14 cellular contexts compared by ENCODE assay signal in genomic region chr7:130393799-130394411, GRCh38. TPM values are rescaled to one million over a fixed set of nuclear protein-coding genes. Genes with fewer than 3 reads are reported as not detected.
DNase-seq lines count a peak whose midpoint lies in the region; ATAC-seq and TF ChIP-seq lines count a peak whose summit lies in the region.
"Had no signal": no experiment of that assay in that cellular context is flagged by ENCODE, and none has a peak within 500 bp of the region (broad histone marks: within the 10 kb centered on the region; RNA-seq: fewer than 3 reads in every experiment).

No MANE protein-coding gene starts in this region.

- peaks cover 0 to 72% (median 60%) of the 10 kb centered on the region in 5 donors for H3K4me1 ChIP-seq in subcutaneous abdominal adipose tissue (ENCODE audit: control insufficient read depth in 5 of 5, insufficient read depth in 5 of 5, low read length in 5 of 5)

- H3K9me3 Mint-ChIP-seq in activated T-cell treated with anti-CD3 and anti-CD28 coated beads, Interleukin-2, amount 50 U/mL, for 72 hours, result no peaks in the 10 kb centered on the region

- H3K27ac ChIP-seq in subcutaneous abdominal adipose tissue (ENCODE audit: low read depth, low read length), result peak overlapping the region; percentile 98

- H3K4me3 Mint-ChIP-seq in activated T-cell treated with anti-CD3 and anti-CD28 coated beads, Interleukin-2, amount 50 U/mL, for 72 hours, result peak overlapping the region; percentile 69 to 74
- H3K4me3 Mint-ChIP-seq in T-helper 17 cell, result peak overlapping the region; percentile 45

- peak overlapping the region in 1 of 5 donors; percentile 8 for H3K9ac ChIP-seq in subcutaneous abdominal adipose tissue (ENCODE audit: low read length in 5 of 5)

- no peak for TF ChIP-seq CTCF in fibroblast of villous mesenchyme (IDR thresholded peaks at IDR 0.05; ENCODE audit: insufficient read depth, low read depth, low read length)
- no peak for TF ChIP-seq CTCF in GM10266 (IDR thresholded peaks at IDR 0.05; ENCODE audit: control insufficient read depth, insufficient read depth, low read depth, missing control alignments)

- H3K36me3 Mint-ChIP-seq in activated T-cell treated with anti-CD3 and anti-CD28 coated beads, Interleukin-2, amount 50 U/mL, for 72 hours (ENCODE audit: insufficient read depth in 2 of 2), result peaks cover 0 to 3% of the 10 kb centered on the region in 2 donors
- H3K36me3 Mint-ChIP-seq in T-helper 17 cell (ENCODE audit: low read depth), result peaks cover 2% of the 10 kb centered on the region

- H3K27me3 Mint-ChIP-seq in activated T-cell treated with anti-CD3 and anti-CD28 coated beads, Interleukin-2, amount 50 U/mL, for 72 hours (ENCODE audit: low read depth), result no peaks in the 10 kb centered on the region
- no peaks in the 10 kb centered on the region for H3K27me3 Mint-ChIP-seq in T-helper 17 cell

- H3K4me1 Mint-ChIP-seq in activated T-cell treated with anti-CD3 and anti-CD28 coated beads, Interleukin-2, amount 50 U/mL, for 72 hours (ENCODE audit: low read depth), result peaks cover 25% of the 10 kb centered on the region
- H3K4me1 Mint-ChIP-seq in T-helper 17 cell, result peaks cover 17% of the 10 kb centered on the region

- H3K4me3 ChIP-seq in fibroblast of villous mesenchyme (ENCODE audit: low read depth, low read length) (no peak overlapping the region), subcutaneous abdominal adipose tissue (ENCODE audit: low read depth in 1 of 5, low read length in 5 of 5) (no peak overlapping the region)
- H3K4me3 ChIP-seq: left ventricle myocardium inferior had no signal

- peak overlapping the region; percentile 84 for H3K27ac Mint-ChIP-seq in activated T-cell treated with anti-CD3 and anti-CD28 coated beads, Interleukin-2, amount 50 U/mL, for 72 hours
- peak overlapping the region; percentile 68 for H3K27ac Mint-ChIP-seq in T-helper 17 cell

- H3K36me3 ChIP-seq in subcutaneous abdominal adipose tissue (ENCODE audit: control insufficient read depth in 5 of 5, insufficient read depth in 5 of 5, low read length in 5 of 5), result no peaks in the 10 kb centered on the region

- H3K27me3 ChIP-seq in subcutaneous abdominal adipose tissue (ENCODE audit: control insufficient read depth in 5 of 5, insufficient read depth in 4 of 5, low read length in 5 of 5), result no peaks in the 10 kb centered on the region

- DNase-seq in activated T-cell treated with anti-CD3 and anti-CD28 coated beads, Interleukin-2, amount 50 U/mL, for 72 hours, result no peak
- DNase-seq in activated T-cell treated with anti-CD3 and anti-CD28 coated beads, Interleukin-2, amount 50 U/mL, for 1 hour, result no peak
- DNase-seq in T-helper 17 cell (no peak), fibroblast of villous mesenchyme (ENCODE audit: low read depth) (peak; percentile 47), GM10266 (ENCODE audit: extremely low spot score) (no peak), SW 1271 (lab: John Stamatoyannopoulos, UW) (no peak)
- DNase-seq: AML-193, head of caudate nucleus, left ventricle myocardium inferior, NCI-H82, SHP77 treated with DMSO at 0.1 percent for 48 hours had no signal

- H3K9me3 ChIP-seq in T-helper 17 cell (ENCODE audit: control insufficient read depth, low read length, poor library complexity, severe bottlenecking) (no peaks in the 10 kb centered on the region), subcutaneous abdominal adipose tissue (ENCODE audit: control insufficient read depth in 5 of 5, low read length in 5 of 5) (no peaks in the 10 kb centered on the region)

- peak; percentile 16 to 25 for ATAC-seq in activated T-cell treated with anti-CD3 and anti-CD28 coated beads, Interleukin-2, amount 50 U/mL, for 72 hours (replicated peaks in 1 of 2)
- ATAC-seq in T-helper 17 cell, result no peak
- no peak for ATAC-seq in HG02588 (IDR thresholded peaks at IDR 0.05; ENCODE audit: unreplicated experiment)

RNA-seq across cellular contexts. Expression of gene CPA1, which starts 13.6 kb away (rescaled TPM):
- total RNA-seq in activated T-cell treated with anti-CD3 and anti-CD28 coated beads, Interleukin-2, amount 50 U/mL, for 72 hours, result not detected
- total RNA-seq in T-helper 17 cell (not detected), fibroblast of villous mesenchyme (0.32 and 0.86 TPM in 2 replicates)
- total RNA-seq: left ventricle myocardium inferior, osteocyte had no signal

RNA-seq across cellular contexts. Expression of gene CEP41, which starts 46.9 kb away (rescaled TPM):
- total RNA-seq in activated T-cell treated with anti-CD3 and anti-CD28 coated beads, Interleukin-2, amount 50 U/mL, for 72 hours, result 10 to 100 TPM; 19.1 to 33.3 TPM
- 1 to 10 TPM; 3.2 to 6.0 TPM for total RNA-seq in T-helper 17 cell
- 9.7 and 12.5 TPM in 2 replicates for total RNA-seq in fibroblast of villous mesenchyme

RNA-seq across cellular contexts. Expression of gene CPA5, which starts 49.3 kb away (rescaled TPM):
- total RNA-seq in activated T-cell treated with anti-CD3 and anti-CD28 coated beads, Interleukin-2, amount 50 U/mL, for 72 hours, result 1 to 10 TPM; 4.4 to 5.9 TPM
- total RNA-seq in T-helper 17 cell (10 to 100 TPM in 1 of 2 donors, 1 to 10 TPM in 1; 2.5 to 11.5 TPM), fibroblast of villous mesenchyme (not detected in 2 replicates)
- total RNA-seq: left ventricle myocardium inferior had no signal

Comparison
In these comparisons a context has a peak if more than half of its experiments do, and no peak if none do; other contexts are left out.
1. ATAC-seq: peak in activated T-cell treated with anti-CD3 and anti-CD28 coated beads, Interleukin-2, amount 50 U/mL, for 72 hours (2 of 2); none in T-helper 17 cell (single experiment) and HG02588 (single experiment).